1 cellular context compared by ENCODE assay signal in genomic region chr17:41687828-41688640, GRCh38.
TF ChIP-seq lines count a peak whose summit lies in the region.

No MANE protein-coding gene starts in this region.

TF ChIP-seq in GM23338, 12 proteins besides CTCF, POLR2A, EP300 and RAD21 (continued from another document):
- TF ChIP-seq ZNF462 (CRISPR knock-in tag; IDR thresholded peaks at IDR 0.05) (no peak), CREB1 (CRISPR knock-in tag; IDR thresholded peaks at IDR 0.05; ENCODE audit: low read depth) (no peak), NANOG (IDR thresholded peaks at IDR 0.05; ENCODE audit: borderline replicate concordance) (no peak), ZNF114 (CRISPR knock-in tag; IDR thresholded peaks at IDR 0.05) (no peak), ZNF331 (CRISPR knock-in tag; IDR thresholded peaks at IDR 0.05; ENCODE audit: low read depth) (no peak), EZH2phosphoT487 (IDR thresholded peaks at IDR 0.05; ENCODE audit: unreplicated experiment) (no peak), STAT1 (IDR thresholded peaks at IDR 0.05; ENCODE audit: unreplicated experiment) (no peak), EZH2 (IDR thresholded peaks at IDR 0.05; ENCODE audit: low read depth, unreplicated experiment) (no peak), JUNB (IDR thresholded peaks at IDR 0.05; ENCODE audit: unreplicated experiment) (no peak), ETS1 (IDR thresholded peaks at IDR 0.05) (no peak), POLR2AphosphoS5 (IDR thresholded peaks at IDR 0.05; ENCODE audit: low read depth) (no peak)
